25 cellular contexts compared by ENCODE assay signal in the genomic region with DNA sequence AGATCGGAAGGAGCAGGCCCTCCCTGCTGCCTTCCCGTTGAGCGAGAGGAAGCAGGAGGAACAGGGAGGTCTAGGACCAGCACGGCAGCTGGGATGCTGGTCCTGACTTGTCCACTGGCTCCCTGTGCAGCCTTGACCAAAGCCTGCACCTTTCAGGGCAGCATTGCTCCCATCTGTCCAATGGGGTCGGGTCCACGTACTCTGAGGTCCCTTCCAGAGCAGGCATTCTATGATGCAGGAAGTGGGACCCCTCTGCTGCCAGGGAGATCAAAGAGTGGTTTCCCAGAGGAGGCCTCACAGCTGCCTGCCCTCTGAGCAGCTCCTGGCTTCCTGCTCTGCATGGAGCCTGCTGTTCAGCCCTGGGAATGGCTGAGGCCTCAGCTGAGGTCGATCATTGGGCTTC. TPM values are rescaled to one million over a fixed set of nuclear protein-coding genes. Genes with fewer than 3 reads are reported as not detected.
DNase-seq lines count a peak whose midpoint lies in the region; ATAC-seq, FAIRE-seq and TF ChIP-seq lines count a peak whose summit lies in the region.
"Had no signal": no experiment of that assay in that cellular context is flagged by ENCODE, and none has a peak within 500 bp of the region (broad histone marks: within the 10 kb centered on the region; RNA-seq: fewer than 3 reads in every experiment).

No MANE protein-coding gene starts in this region.

- peaks cover 1 to 6% of the 10 kb centered on the region in 2 donors for H3K27me3 Mint-ChIP-seq in natural killer cell (ENCODE audit: low read depth in 2 of 2)
- H3K27me3 Mint-ChIP-seq: brain had no signal

- H2AFZ ChIP-seq in HepG2 (ENCODE audit: low read length): no peak overlapping the region

- TF ChIP-seq POLR2A in HepG2 (IDR thresholded peaks at IDR 0.05; ENCODE audit: insufficient read depth in 1 of 2, low read depth in 2 of 2, low read length in 2 of 2): 0 out of 4 replicates have a peak, but pooled peaks of 1 of the 2 experiments have one; percentile 11

- no peaks in the 10 kb centered on the region for H3K36me3 ChIP-seq in bronchial epithelial cell (ENCODE audit: control insufficient read depth, insufficient read depth, low read length)
- H3K36me3 ChIP-seq in HepG2 (replicated peaks in 1 of 2; ENCODE audit: control insufficient read depth in 1 of 2, insufficient read depth in 2 of 2, low read length in 2 of 2): no peaks in the 10 kb centered on the region
- H3K36me3 ChIP-seq in HAP-1 (replicated peaks): no peaks in the 10 kb centered on the region
- H3K36me3 ChIP-seq: gastrocnemius medialis, ovary, thyroid gland had no signal

- no peak overlapping the region for H3K27ac Mint-ChIP-seq in natural killer cell
- H3K27ac Mint-ChIP-seq: activated naive CD8-positive, alpha-beta T cell treated with anti-CD3 and anti-CD28 coated beads, Interleukin-2, amount 10 ng/mL, durations not matched to agents 7 days and 5 days had no signal

- no peaks in the 10 kb centered on the region for H4K20me1 ChIP-seq in HepG2 (ENCODE audit: insufficient read depth, low read length)

- no peak overlapping the region for H3K4me3 ChIP-seq in bronchial epithelial cell (ENCODE audit: low read depth, low read length)
- H3K4me3 ChIP-seq in HepG2 (replicated peaks in 1 of 3; ENCODE audit: insufficient read depth in 1 of 3, low read depth in 2 of 3, low read length in 3 of 3): peak overlapping the region in 1 of 3 experiments; percentile 52; a peak in 2 of 6 replicates
- H3K4me3 ChIP-seq in HAP-1: no peak overlapping the region
- H3K4me3 ChIP-seq: gastrocnemius medialis, ovary, thyroid gland had no signal

- H3K9me3 ChIP-seq in HepG2 (ENCODE audit: low read length): no peaks in the 10 kb centered on the region
- H3K9me3 ChIP-seq in HAP-1: no peaks in the 10 kb centered on the region
- H3K9me3 ChIP-seq: gastrocnemius medialis, ovary, thyroid gland had no signal

- 54% methylated on average over 4 of the region's 7 CpGs for WGBS in HepG2 (ENCODE audit: low lambda C conversion rate)

- POLR2A ChIA-PET in HepG2 (lab: Yijun Ruan, JAX): no interaction called here

- TF ChIP-seq RAD21 in HepG2 (CRISPR knock-in tag; IDR thresholded peaks at IDR 0.05): no peak

- ATAC-seq in HepG2 (peak; percentile 91), natural killer cell (no peak), GM21619 (IDR thresholded peaks at IDR 0.05; ENCODE audit: unreplicated experiment) (no peak)
- ATAC-seq: gastrocnemius medialis, left colon, SK-N-SH treated with all-trans-retinoic acid at 6 μM for 48 hours had no signal

- no TSS peak for BruUV-seq in HepG2 (replicated peaks; lab: Mats Ljungman, UMichigan)

- H3K4me1 Mint-ChIP-seq in natural killer cell: peaks cover 5 to 6% of the 10 kb centered on the region in 2 donors

- H3K9me3 Mint-ChIP-seq in natural killer cell: no peaks in the 10 kb centered on the region
- H3K9me3 Mint-ChIP-seq: brain had no signal

- TF ChIP-seq CTCF in bronchial epithelial cell (IDR thresholded peaks at IDR 0.05; ENCODE audit: insufficient read depth, low read length, severe bottlenecking): no peak
- TF ChIP-seq CTCF in HepG2 (CRISPR knock-in tag; IDR thresholded peaks at IDR 0.05): no peak
- TF ChIP-seq CTCF in natural killer cell (IDR thresholded peaks at IDR 0.05): no peak

- H3K4me1 ChIP-seq in HepG2 (ENCODE audit: insufficient read depth, low read length): peaks cover 56% of the 10 kb centered on the region
- H3K4me1 ChIP-seq in HAP-1: no peaks in the 10 kb centered on the region
- H3K4me1 ChIP-seq: gastrocnemius medialis, thyroid gland had no signal

- in situ Hi-C loops in HepG2 (cut with HindIII; ENCODE audit: extremely low pct_ligation_motif_present, low pct_unique_long_range_greater_than_20kb) (no loop called here), HAP-1 (cut with MboI; ENCODE audit: low sequenced_read_pairs) (no loop called here)

- peak overlapping the region; percentile 71 for H3K4me2 ChIP-seq in HepG2 (ENCODE audit: low read depth, low read length)

- H3K9ac ChIP-seq in HepG2 (ENCODE audit: insufficient read depth, low read depth, low read length): no peak overlapping the region

- no peak overlapping the region for H3K27ac ChIP-seq in HepG2 (ENCODE audit: extremely low read length, insufficient read depth, low read length)
- H3K27ac ChIP-seq: ovary, thyroid gland had no signal

- no peak overlapping the region for H3K4me3 Mint-ChIP-seq in natural killer cell
- H3K4me3 Mint-ChIP-seq: activated naive CD8-positive, alpha-beta T cell treated with anti-CD3 and anti-CD28 coated beads, Interleukin-2, amount 10 ng/mL, durations not matched to agents 7 days and 5 days; brain had no signal

- intact Hi-C loops in HepG2 (cut with micrococcal nuclease; ENCODE audit: unreplicated experiment) (no loop called here), natural killer cell (cut with micrococcal nuclease) (no loop called here)

- no peaks in the 10 kb centered on the region for H3K27me3 ChIP-seq in bronchial epithelial cell (ENCODE audit: control insufficient read depth, insufficient read depth, low read length)
- H3K27me3 ChIP-seq in HepG2 (ENCODE audit: control insufficient read depth in 1 of 2, insufficient read depth in 2 of 2, low read length in 2 of 2): no peaks in the 10 kb centered on the region
- no peaks in the 10 kb centered on the region for H3K27me3 ChIP-seq in HAP-1 (ENCODE audit: low read depth)
- H3K27me3 ChIP-seq: gastrocnemius medialis, ovary, thyroid gland had no signal

- CTCF ChIA-PET in HepG2 (lab: Yijun Ruan, JAX; ENCODE audit: low intra/inter-chr PET ratio, low total read pairs): no interaction called here

- TF ChIP-seq EP300 in HepG2 (IDR thresholded peaks at IDR 0.05; ENCODE audit: low read depth in 2 of 2, low read length in 2 of 2) (0 out of 4 replicates have a peak, but pooled peaks of 1 of the 2 experiments have one; percentile 27), HepG2 (CRISPR knock-in tag; IDR thresholded peaks at IDR 0.05; ENCODE audit: borderline replicate concordance) (no peak)

- DNase-seq in HPDE6-E6E7 (ENCODE audit: extremely low spot score) (peak; percentile 17), bronchial epithelial cell (ENCODE audit: low read depth) (peak; percentile 20), HepG2 (ENCODE audit: low spot score) (peak; percentile 35), smooth muscle cell of the brain vasculature (ENCODE audit: low read depth, low spot score) (peak; percentile 69), natural killer cell (no peak), HAP-1 (ENCODE audit: low spot score in 2 of 2) (no peak)
- no peak for DNase-seq in activated CD4-positive, alpha-beta T cell treated with anti-CD3 and anti-CD28 coated beads for 4 hours
- DNase-seq: activated CD4-positive, CD25-positive, alpha-beta regulatory T cell treated with anti-CD3 and anti-CD28 coated beads, Interleukin-2, amount 50 U/mL, for 72 hours; activated naive CD8-positive, alpha-beta T cell treated with anti-CD3 and anti-CD28 coated beads, Interleukin-2, amount 10 ng/mL, durations not matched to agents 7 days and 5 days; COR-L47; EL; gastrocnemius medialis; GOT3; left colon; NCI-H146; NCI-H226; ovary; stimulated activated CD4-positive, alpha-beta T cell treated with anti-CD3 and anti-CD28 coated beads, Interleukin-1b, Interleukin-23, amount 100 ng/mL, for 48 hours; stimulated activated naive CD4-positive, alpha-beta T cell treated with Interleukin-2 at 50 U/mL for 16 hours; T-helper 9 cell; thyroid gland had no signal

- no peak for FAIRE-seq in bronchial epithelial cell (lab: Jason Lieb, UNC)
- FAIRE-seq in HepG2 (lab: Jason Lieb, UNC): peak; percentile 4
- FAIRE-seq: GM18507 had no signal

- no peaks in the 10 kb centered on the region for H3K36me3 Mint-ChIP-seq in natural killer cell
- H3K36me3 Mint-ChIP-seq: activated naive CD8-positive, alpha-beta T cell treated with anti-CD3 and anti-CD28 coated beads, Interleukin-2, amount 10 ng/mL, durations not matched to agents 7 days and 5 days; brain had no signal

- H3K79me2 ChIP-seq in HepG2 (ENCODE audit: insufficient read depth, low read length): no peaks in the 10 kb centered on the region

RNA-seq across cellular contexts. Expression of gene ZNF362, which starts 21.7 kb away (rescaled TPM):
- total RNA-seq in bronchial epithelial cell (0.51 and 1.1 TPM in 2 replicates), HepG2 (2016; rRNA removed; fragmentation: Illumina TruSeq; extraction: Trizol) (8.3 TPM in 2 replicates), natural killer cell (10 to 100 TPM; 34.7 to 39.1 (median 38.3) TPM)
- total RNA-seq in HepG2 (2016; cell fraction: cytosol; rRNA removed; fragmentation: Illumina TruSeq; extraction: Trizol; ENCODE audit: low read depth): 6.7 and 7.0 TPM in 2 replicates
- 7.8 and 9.0 TPM in 2 replicates for total RNA-seq in HepG2 (2016; cell fraction: insoluble cytoplasmic fraction; rRNA removed; fragmentation: Illumina TruSeq; extraction: Trizol)
- total RNA-seq in HepG2 (2016; cell fraction: membrane; rRNA removed; fragmentation: Illumina TruSeq; extraction: Trizol): 16.5 and 17.3 TPM in 2 replicates
- 6.2 and 7.0 TPM in 2 replicates for total RNA-seq in HepG2 (2016; cell fraction: nucleus; rRNA removed; fragmentation: Illumina TruSeq; extraction: Trizol)
- polyA plus RNA-seq in HepG2 (2011; rRNA removed): 14.2 and 16.6 TPM in 2 replicates
- 5.7 and 9.0 TPM in 2 replicates for polyA plus RNA-seq in HepG2 (2011; cell fraction: cytosol; rRNA removed)
- polyA plus RNA-seq in HepG2 (2011; cell fraction: nucleus; rRNA removed): 18.1 and 28.2 TPM in 2 replicates
- 14.1 and 14.8 TPM in 2 replicates for polyA plus RNA-seq in HepG2 (2012)
- polyA plus RNA-seq in HepG2 (2016; cell fraction: cytosol; fragmentation: Illumina TruSeq; extraction: Trizol; ENCODE audit: low read depth): 9.7 and 10.9 TPM in 2 replicates
- 16.7 and 21.5 TPM in 2 replicates for polyA plus RNA-seq in HepG2 (2016; cell fraction: insoluble cytoplasmic fraction; fragmentation: Illumina TruSeq; extraction: Trizol; ENCODE audit: low read depth)
- 25.7 and 28.3 TPM in 2 replicates for polyA plus RNA-seq in HepG2 (2016; cell fraction: membrane; fragmentation: Illumina TruSeq; extraction: Trizol; ENCODE audit: low read depth)
- 26.0 and 26.9 TPM in 2 replicates for polyA plus RNA-seq in HepG2 (2016; cell fraction: nucleus; fragmentation: Illumina TruSeq; extraction: Trizol; ENCODE audit: insufficient read depth, low read depth)
- 11.9 and 29.1 TPM in 2 replicates for polyA minus RNA-seq in HepG2 (2011; rRNA and poly(A)+ RNA removed; ENCODE audit: low replicate concordance)
- polyA minus RNA-seq in HepG2 (2011; cell fraction: cytosol; rRNA and poly(A)+ RNA removed): 9.2 and 12.5 TPM in 2 replicates
- polyA minus RNA-seq in HepG2 (2011; cell fraction: nucleus; rRNA and poly(A)+ RNA removed): 6.3 and 7.6 TPM in 2 replicates

RNA-seq across cellular contexts. Expression of gene TRIM62, which starts 52.7 kb away (rescaled TPM):
- total RNA-seq in bronchial epithelial cell: 0.79 and 2.0 TPM in 2 replicates
- total RNA-seq in HepG2 (2016; rRNA removed; fragmentation: Illumina TruSeq; extraction: Trizol): 0.53 and 1.1 TPM in 2 replicates
- 0.10 and 0.18 TPM in 2 replicates for total RNA-seq in HepG2 (2016; cell fraction: cytosol; rRNA removed; fragmentation: Illumina TruSeq; extraction: Trizol; ENCODE audit: low read depth)
- total RNA-seq in HepG2 (2016; cell fraction: insoluble cytoplasmic fraction; rRNA removed; fragmentation: Illumina TruSeq; extraction: Trizol): 0.61 and 0.83 TPM in 2 replicates
- total RNA-seq in HepG2 (2016; cell fraction: membrane; rRNA removed; fragmentation: Illumina TruSeq; extraction: Trizol): 1.1 TPM in 2 replicates
- 0.78 and 1.1 TPM in 2 replicates for total RNA-seq in HepG2 (2016; cell fraction: nucleus; rRNA removed; fragmentation: Illumina TruSeq; extraction: Trizol)
- 0.57 and 0.67 TPM in 2 replicates for polyA plus RNA-seq in HepG2 (2011; rRNA removed)
- polyA plus RNA-seq in HepG2 (2011; cell fraction: cytosol; rRNA removed): 0.32 TPM in 2 replicates
- polyA plus RNA-seq in HepG2 (2011; cell fraction: nucleus; rRNA removed): 2.1 and 2.9 TPM in 2 replicates
- polyA plus RNA-seq in HepG2 (2012): 0.93 and 1.2 TPM in 2 replicates
- 0.15 and 0.24 TPM in 2 replicates for polyA plus RNA-seq in HepG2 (2016; cell fraction: cytosol; fragmentation: Illumina TruSeq; extraction: Trizol; ENCODE audit: low read depth)
- 1.1 and 1.4 TPM in 2 replicates for polyA plus RNA-seq in HepG2 (2016; cell fraction: insoluble cytoplasmic fraction; fragmentation: Illumina TruSeq; extraction: Trizol; ENCODE audit: low read depth)
- polyA plus RNA-seq in HepG2 (2016; cell fraction: membrane; fragmentation: Illumina TruSeq; extraction: Trizol; ENCODE audit: low read depth): 0.68 and 0.86 TPM in 2 replicates
- polyA plus RNA-seq in HepG2 (2016; cell fraction: nucleus; fragmentation: Illumina TruSeq; extraction: Trizol; ENCODE audit: insufficient read depth, low read depth): 1.7 and 2.1 TPM in 2 replicates
- 1.8 and 2.1 TPM in 2 replicates for polyA minus RNA-seq in HepG2 (2011; rRNA and poly(A)+ RNA removed; ENCODE audit: low replicate concordance)
- 0.79 and 1.3 TPM in 2 replicates for polyA minus RNA-seq in HepG2 (2011; cell fraction: cytosol; rRNA and poly(A)+ RNA removed)
- 0.87 and 0.90 TPM in 2 replicates for polyA minus RNA-seq in HepG2 (2011; cell fraction: nucleus; rRNA and poly(A)+ RNA removed)
- 10 to 100 TPM; 18.2 to 35.4 (median 23.2) TPM for total RNA-seq in natural killer cell

Comparison
In these comparisons a context has a peak if more than half of its experiments do, and no peak if none do; other contexts are left out.
1. DNase-seq: peak in HPDE6-E6E7 (single experiment), bronchial epithelial cell (single experiment), HepG2 (single experiment) and smooth muscle cell of the brain vasculature (single experiment); none in activated CD4-positive, alpha-beta T cell treated with anti-CD3 and anti-CD28 coated beads for 4 hours (0 of 2), natural killer cell (single experiment) and HAP-1 (0 of 2).